In genomic region chr3:196619213-196619612, GRCh38 we compare ENCODE assay signal across 16 cellular contexts. TPM values are rescaled to one million over a fixed set of nuclear protein-coding genes. Genes with fewer than 3 reads are reported as not detected.
DNase-seq lines count a peak whose midpoint lies in the region; ATAC-seq and TF ChIP-seq lines count a peak whose summit lies in the region.
"Had no signal": no experiment of that assay in that cellular context is flagged by ENCODE, and none has a peak within 500 bp of the region (broad histone marks: within the 10 kb centered on the region; RNA-seq: fewer than 3 reads in every experiment).

No MANE protein-coding gene starts in this region.

- H3K9me3 ChIP-seq in ectodermal cell (ENCODE audit: control insufficient read depth, low read length) (no peaks in the 10 kb centered on the region), muscle layer of colon (ENCODE audit: low read length) (no peaks in the 10 kb centered on the region)
- H3K9me3 ChIP-seq: heart left ventricle had no signal

- peaks cover 18% of the 10 kb centered on the region for H3K4me1 ChIP-seq in ectodermal cell (ENCODE audit: control insufficient read depth, insufficient read depth, low read length)
- H3K4me1 ChIP-seq in muscle layer of colon (ENCODE audit: insufficient read depth, low read length), result peaks cover 16% of the 10 kb centered on the region

- H3K4me1 Mint-ChIP-seq in activated CD4-positive, alpha-beta T cell treated with anti-CD3 and anti-CD28 coated beads, Interleukin-2, amount 10 ng/mL, durations not matched to agents 7 days and 5 days, result peaks cover 48% of the 10 kb centered on the region

- no peak overlapping the region for H3K9ac ChIP-seq in muscle layer of colon (ENCODE audit: low read length)

- H3K27me3 ChIP-seq in HL-60 (ENCODE audit: insufficient read depth, poor library complexity, severe bottlenecking) (no peaks in the 10 kb centered on the region), ectodermal cell (ENCODE audit: control insufficient read depth, insufficient read depth, low read length, poor library complexity, severe bottlenecking) (no peaks in the 10 kb centered on the region), muscle layer of colon (ENCODE audit: control insufficient read depth in 1 of 2, insufficient read depth in 2 of 2, low read length in 2 of 2) (no peaks in the 10 kb centered on the region)
- H3K27me3 ChIP-seq: heart left ventricle had no signal

- peak overlapping the region; percentile 96 for H3K27ac ChIP-seq in HL-60 (replicated peaks)
- H3K27ac ChIP-seq in ectodermal cell (ENCODE audit: insufficient read depth, low read depth, low read length, poor library complexity, severe bottlenecking), result peak overlapping the region; percentile 67
- peak overlapping the region; percentile 78 for H3K27ac ChIP-seq in muscle layer of colon (ENCODE audit: low read depth, low read length)

- H3K4me3 ChIP-seq in HL-60 (replicated peaks; ENCODE audit: insufficient read depth, low read length) (no peak overlapping the region), ectodermal cell (ENCODE audit: insufficient read depth, low read depth, low read length) (no peak overlapping the region), muscle layer of colon (ENCODE audit: low read depth in 1 of 2, low read length in 2 of 2) (no peak overlapping the region)
- H3K4me3 ChIP-seq: heart left ventricle had no signal

- DNase-seq in Ammon's horn (ENCODE audit: low spot score) (peak; percentile 33), HL-60 (ENCODE audit: low read depth in 1 of 2, low spot score in 1 of 2) (no peak), activated T-cell treated with anti-CD3 and anti-CD28 coated beads for 4 hours (no peak), amniotic stem cell (lab: John Stamatoyannopoulos, UW) (no peak)
- DNase-seq in activated CD4-positive, alpha-beta T cell treated with anti-CD3 and anti-CD28 coated beads, Interleukin-2, amount 10 ng/mL, durations not matched to agents 7 days and 5 days, result no peak
- DNase-seq: activated CD8-positive, alpha-beta T cell treated with anti-CD3 and anti-CD28 coated beads, Interleukin-2, amount 10 ng/mL, durations not matched to agents 7 days and 5 days; activated gamma-delta T cell treated with Interleukin-2 at 50 U/mL for 16 hours; central memory CD4-positive, alpha-beta T cell; EL; heart left ventricle; NCI-H345; stimulated activated naive CD4-positive, alpha-beta T cell treated with Interleukin-2 at 50 U/mL for 16 hours; T-helper 9 cell had no signal

- no peak for TF ChIP-seq CTCF in HL-60 (IDR thresholded peaks at IDR 0.05; ENCODE audit: insufficient read depth, low read length)

- no peak overlapping the region for H3K27ac Mint-ChIP-seq in activated CD4-positive, alpha-beta T cell treated with anti-CD3 and anti-CD28 coated beads, Interleukin-2, amount 10 ng/mL, durations not matched to agents 7 days and 5 days

- POLR2A ChIA-PET in activated CD4-positive, alpha-beta T cell treated with anti-CD3 and anti-CD28 coated beads, Interleukin-2, amount 10 ng/mL, durations not matched to agents 7 days and 5 days (lab: Charles Lee), result no interaction called here

- CTCF ChIA-PET in activated CD4-positive, alpha-beta T cell treated with anti-CD3 and anti-CD28 coated beads, Interleukin-2, amount 10 ng/mL, durations not matched to agents 7 days and 5 days (lab: Charles Lee), result interaction anchor here (0.7 kb wide), 1 partner anchor 1134 kb away, joined by 5 read pairs; no protein-coding TSS in a partner anchor

- no peaks in the 10 kb centered on the region for H3K27me3 Mint-ChIP-seq in activated CD4-positive, alpha-beta T cell treated with anti-CD3 and anti-CD28 coated beads, Interleukin-2, amount 10 ng/mL, durations not matched to agents 7 days and 5 days

- H3K36me3 Mint-ChIP-seq in activated CD4-positive, alpha-beta T cell treated with anti-CD3 and anti-CD28 coated beads, Interleukin-2, amount 10 ng/mL, durations not matched to agents 7 days and 5 days (ENCODE audit: low read depth), result no peaks in the 10 kb centered on the region

- H3K9me3 Mint-ChIP-seq in activated CD4-positive, alpha-beta T cell treated with anti-CD3 and anti-CD28 coated beads, Interleukin-2, amount 10 ng/mL, durations not matched to agents 7 days and 5 days, result no peaks in the 10 kb centered on the region

- H3K36me3 ChIP-seq in ectodermal cell (ENCODE audit: control insufficient read depth, insufficient read depth, low read length) (no peaks in the 10 kb centered on the region), muscle layer of colon (ENCODE audit: insufficient read depth, low read length) (no peaks in the 10 kb centered on the region)
- H3K36me3 ChIP-seq: heart left ventricle had no signal

- ATAC-seq in GM21576 (IDR thresholded peaks at IDR 0.05; ENCODE audit: unreplicated experiment), result no peak
- ATAC-seq: activated CD8-positive, alpha-beta T cell treated with anti-CD3 and anti-CD28 coated beads, Interleukin-2, amount 10 ng/mL, durations not matched to agents 7 days and 5 days had no signal

- H3K4me3 Mint-ChIP-seq in activated CD4-positive, alpha-beta T cell treated with anti-CD3 and anti-CD28 coated beads, Interleukin-2, amount 10 ng/mL, durations not matched to agents 7 days and 5 days, result no peak overlapping the region

- WGBS in ectodermal cell, 2 experiments, result 56 to 57% methylated on average over 4 of the region's 5 CpGs

RNA-seq across cellular contexts. Expression of gene NRROS, which starts 20.3 kb away (rescaled TPM):
- polyA plus RNA-seq in ectodermal cell (2013, experiment 1 of 4), result 1.9 TPM
- 2.8 TPM for polyA plus RNA-seq in ectodermal cell (2013, experiment 2 of 4)
- polyA plus RNA-seq in ectodermal cell (2013, experiment 3 of 4), result 1.8 TPM
- polyA plus RNA-seq in ectodermal cell (2013, experiment 4 of 4), result 2.0 TPM
- total RNA-seq in activated CD4-positive, alpha-beta T cell treated with anti-CD3 and anti-CD28 coated beads, Interleukin-2, amount 10 ng/mL, durations not matched to agents 7 days and 5 days, result 10 to 100 TPM; 36.6 to 40.6 TPM

RNA-seq across cellular contexts. Expression of gene FBXO45, which starts 50.8 kb away (rescaled TPM):
- polyA plus RNA-seq in ectodermal cell (2013, experiment 1 of 4), result 16.7 TPM
- polyA plus RNA-seq in ectodermal cell (2013, experiment 2 of 4), result 17.9 TPM
- 10.9 TPM for polyA plus RNA-seq in ectodermal cell (2013, experiment 3 of 4)
- polyA plus RNA-seq in ectodermal cell (2013, experiment 4 of 4), result 11.1 TPM
- total RNA-seq in activated CD4-positive, alpha-beta T cell treated with anti-CD3 and anti-CD28 coated beads, Interleukin-2, amount 10 ng/mL, durations not matched to agents 7 days and 5 days, result 10 to 100 TPM; 14.9 to 15.0 TPM

RNA-seq across cellular contexts. Expression of gene WDR53, which starts 50.9 kb away (rescaled TPM):
- 9.6 TPM for polyA plus RNA-seq in ectodermal cell (2013, experiment 1 of 4)
- polyA plus RNA-seq in ectodermal cell (2013, experiment 2 of 4), result 14.3 TPM
- 11.8 TPM for polyA plus RNA-seq in ectodermal cell (2013, experiment 3 of 4)
- polyA plus RNA-seq in ectodermal cell (2013, experiment 4 of 4), result 12.8 TPM
- total RNA-seq in activated CD4-positive, alpha-beta T cell treated with anti-CD3 and anti-CD28 coated beads, Interleukin-2, amount 10 ng/mL, durations not matched to agents 7 days and 5 days, result 10 to 100 TPM; 19.5 to 24.8 TPM
